17 cellular contexts compared by ENCODE assay signal in the genomic region with DNA sequence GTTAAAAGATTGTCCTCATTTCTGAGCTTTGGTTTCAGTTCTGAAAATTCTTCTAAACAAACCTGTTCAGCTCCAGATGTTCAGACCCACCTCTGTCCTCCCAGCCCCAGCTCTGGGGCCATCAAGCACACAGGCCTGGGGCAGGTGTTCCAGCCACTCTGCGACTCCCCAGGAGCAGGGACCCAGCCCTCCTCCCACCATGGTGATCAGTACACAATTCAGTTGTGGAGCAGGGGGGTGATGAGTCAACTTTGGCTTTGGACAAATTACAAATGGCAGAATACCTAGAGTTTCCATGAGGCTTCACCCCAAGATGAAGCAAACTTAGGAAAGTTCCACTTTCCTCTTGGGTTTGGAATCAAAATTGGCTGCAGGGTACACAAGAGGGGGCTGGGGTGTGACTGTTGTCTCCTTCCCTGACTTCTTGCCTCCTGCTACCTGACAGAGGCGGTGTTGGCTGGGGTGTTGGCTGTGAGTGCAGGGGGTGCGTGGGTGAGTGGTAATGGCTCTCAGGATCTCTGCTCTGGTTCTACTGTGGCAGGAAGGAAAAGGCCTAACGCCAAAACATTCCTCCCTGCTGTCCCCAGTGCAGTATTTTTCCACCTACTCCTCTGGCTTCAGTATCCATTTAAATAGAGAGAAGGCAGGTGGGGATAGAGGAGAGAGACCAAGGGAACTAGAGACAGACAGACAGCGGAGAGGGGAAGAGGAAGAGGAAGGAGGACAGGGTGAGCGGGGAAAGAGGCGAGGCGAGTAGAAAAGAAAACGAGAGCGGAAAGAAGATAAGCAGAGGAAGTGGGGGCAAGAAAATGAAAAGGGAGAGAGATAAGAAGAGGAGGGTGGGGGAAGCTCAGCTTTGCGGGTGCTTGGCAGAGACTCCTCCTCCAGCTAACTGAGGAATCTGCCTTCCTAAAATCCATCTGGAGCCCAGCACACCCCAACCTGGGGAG. TPM values are rescaled to one million over a fixed set of nuclear protein-coding genes. Genes with fewer than 3 reads are reported as not detected.
DNase-seq lines count a peak whose midpoint lies in the region; ATAC-seq and TF ChIP-seq lines count a peak whose summit lies in the region.
"Had no signal": no experiment of that assay in that cellular context is flagged by ENCODE, and none has a peak within 500 bp of the region (broad histone marks: within the 10 kb centered on the region; RNA-seq: fewer than 3 reads in every experiment).

No MANE protein-coding gene starts in this region.

- H3K56ac ChIP-seq in mesendoderm (ENCODE audit: low read length), result peak overlapping the region; percentile 42

- H3K79me2 ChIP-seq in mesendoderm (ENCODE audit: control insufficient read depth, insufficient read depth, low read length) (no peaks in the 10 kb centered on the region), PC-3 (ENCODE audit: low read length) (no peaks in the 10 kb centered on the region), MM.1S (ENCODE audit: low read length) (no peaks in the 10 kb centered on the region)

- H3F3A ChIP-seq in PC-3 (ENCODE audit: low read length, unreplicated experiment) (no peaks in the 10 kb centered on the region), MM.1S (ENCODE audit: insufficient read depth, low read length) (no peaks in the 10 kb centered on the region)

- CTCF ChIA-PET in HEK293 (lab: Yijun Ruan, JAX) (interaction anchor here (0.8 to 2.3 kb wide), 3 partner anchors 13 to 101 kb away, joined by 3 to 8 read pairs (median 4); no protein-coding TSS in a partner anchor), PC-3 (lab: Charles Lee) (no interaction called here)

- H3K9me2 ChIP-seq in PC-3 (replicated peaks; ENCODE audit: low read length) (no peaks in the 10 kb centered on the region), MM.1S (replicated peaks; ENCODE audit: insufficient read depth, low read length) (no peaks in the 10 kb centered on the region)

- TF ChIP-seq CTCF in HEK293 (tag by site-specific recombination; IDR thresholded peaks at IDR 0.05), result no peak
- no peak for TF ChIP-seq CTCF in PC-3 (conservative IDR thresholded peaks at IDR 0.05; ENCODE audit: low read depth, low read length)
- no peak for TF ChIP-seq CTCF in mucosa of descending colon (IDR thresholded peaks at IDR 0.05)
- no peak for TF ChIP-seq CTCF in MM.1S (IDR thresholded peaks at IDR 0.05; ENCODE audit: low read length)

- peak overlapping the region; percentile 77 for H2AK5ac ChIP-seq in mesendoderm (ENCODE audit: low read length)

- no peaks in the 10 kb centered on the region for H3K9me3 Mint-ChIP-seq in activated naive CD8-positive, alpha-beta T cell treated with anti-CD3 and anti-CD28 coated beads, Interleukin-2, amount 10 ng/mL, durations not matched to agents 7 days and 5 days

- H2AFZ ChIP-seq in PC-3 (ENCODE audit: low read length) (no peak overlapping the region), MM.1S (ENCODE audit: low read length) (no peak overlapping the region)

- H3K4me1 Mint-ChIP-seq in activated naive CD8-positive, alpha-beta T cell treated with anti-CD3 and anti-CD28 coated beads, Interleukin-2, amount 10 ng/mL, durations not matched to agents 7 days and 5 days, result peaks cover 13% of the 10 kb centered on the region

- peak overlapping the region; percentile 64 for H2BK5ac ChIP-seq in mesendoderm (ENCODE audit: low read length)

- H3K4me3 ChIP-seq in HEK293 (ENCODE audit: low read depth, low read length), result no peak overlapping the region
- no peak overlapping the region for H3K4me3 ChIP-seq in mesendoderm (ENCODE audit: low read length)
- no peak overlapping the region for H3K4me3 ChIP-seq in PC-3 (ENCODE audit: low read length)
- no peak overlapping the region for H3K4me3 ChIP-seq in mucosa of descending colon
- no peak overlapping the region for H3K4me3 ChIP-seq in MM.1S (ENCODE audit: low read length)
- H3K4me3 ChIP-seq: esophagus muscularis mucosa, heart left ventricle, Peyer's patch had no signal

- DNase-seq in CMK (ENCODE audit: low read depth) (peak; percentile 88), mesendoderm (peak; percentile 29), PC-3 (no peak), mucosa of descending colon (no peak), MM.1S (no peak), KG1 (lab: John Stamatoyannopoulos, UW) (no peak)
- DNase-seq in activated naive CD8-positive, alpha-beta T cell treated with anti-CD3 and anti-CD28 coated beads, Interleukin-2, amount 10 ng/mL, durations not matched to agents 7 days and 5 days, result no peak
- DNase-seq: activated T-cell treated with anti-CD3 and anti-CD28 coated beads, Interleukin-2, amount 50 U/mL, for 1 hour; heart left ventricle; NCI-H187; NCI-H510A; Peyer's patch; stimulated activated CD4-positive, alpha-beta T cell treated with anti-CD3 and anti-CD28 coated beads, Interleukin-15, amount 100 ng/mL, for 24 hours had no signal

- no peak overlapping the region for H2BK15ac ChIP-seq in mesendoderm (replicated peaks; ENCODE audit: low read depth)

- no peaks in the 10 kb centered on the region for H3K79me1 ChIP-seq in mesendoderm (ENCODE audit: low read length)

- H3K9me3 ChIP-seq in HEK293 (ENCODE audit: control insufficient read depth, insufficient read depth, low read depth, low read length) (no peaks in the 10 kb centered on the region), PC-3 (ENCODE audit: low read length) (no peaks in the 10 kb centered on the region), mucosa of descending colon (no peaks in the 10 kb centered on the region), MM.1S (replicated peaks; ENCODE audit: insufficient read depth, low read length) (no peaks in the 10 kb centered on the region)
- H3K9me3 ChIP-seq: esophagus muscularis mucosa, heart left ventricle, Peyer's patch had no signal

- peak overlapping the region; percentile 21 for H3K4me3 Mint-ChIP-seq in activated naive CD8-positive, alpha-beta T cell treated with anti-CD3 and anti-CD28 coated beads, Interleukin-2, amount 10 ng/mL, durations not matched to agents 7 days and 5 days

- WGBS in mesendoderm (ENCODE audit: extremely low coverage, insufficient coverage, low lambda C conversion rate), result no CpG with 5 or more reads among the region's 11 CpGs

- peak overlapping the region; percentile 95 for H3K23ac ChIP-seq in mesendoderm (ENCODE audit: low read length)

- no peaks in the 10 kb centered on the region for H3K36me3 Mint-ChIP-seq in activated naive CD8-positive, alpha-beta T cell treated with anti-CD3 and anti-CD28 coated beads, Interleukin-2, amount 10 ng/mL, durations not matched to agents 7 days and 5 days

- no TSS peak for BruUV-seq in PC-3 (replicated peaks; lab: Mats Ljungman, UMichigan)

- no peak overlapping the region for H3K4ac ChIP-seq in mesendoderm (ENCODE audit: low read depth, low read length)

- H3K27ac ChIP-seq in HEK293 (ENCODE audit: extremely low read depth, low read depth, low read length) (no peak overlapping the region), mesendoderm (ENCODE audit: low read depth, low read length) (no peak overlapping the region), PC-3 (ENCODE audit: low read length) (no peak overlapping the region), MM.1S (ENCODE audit: low read length) (no peak overlapping the region)
- H3K27ac ChIP-seq: esophagus muscularis mucosa, heart left ventricle, Peyer's patch had no signal

- no peaks in the 10 kb centered on the region for H3K27me3 Mint-ChIP-seq in activated naive CD8-positive, alpha-beta T cell treated with anti-CD3 and anti-CD28 coated beads, Interleukin-2, amount 10 ng/mL, durations not matched to agents 7 days and 5 days

- H2BK120ac ChIP-seq in mesendoderm (ENCODE audit: low read depth, low read length), result no peak overlapping the region

- H3K4me2 ChIP-seq in mesendoderm (ENCODE audit: low read length) (no peak overlapping the region), PC-3 (ENCODE audit: low read length) (no peak overlapping the region), MM.1S (ENCODE audit: low read depth, low read length) (no peak overlapping the region)

- intact Hi-C loops in PC-3 (cut with micrococcal nuclease), result loop anchor here (10.0 kb wide), 1 partner anchor 131 kb away; no protein-coding TSS in a partner anchor
- intact Hi-C loops in mucosa of descending colon (cut with DNase I, micrococcal nuclease), result no loop called here

- peak overlapping the region; percentile 65 for H3K27ac Mint-ChIP-seq in activated naive CD8-positive, alpha-beta T cell treated with anti-CD3 and anti-CD28 coated beads, Interleukin-2, amount 10 ng/mL, durations not matched to agents 7 days and 5 days

- H3K18ac ChIP-seq in mesendoderm (ENCODE audit: low read length), result peak overlapping the region; percentile 28

- H3K4me1 ChIP-seq in HEK293 (ENCODE audit: control insufficient read depth, insufficient read depth, low read length) (no peaks in the 10 kb centered on the region), mesendoderm (ENCODE audit: control insufficient read depth, low read depth, low read length) (peaks cover 32% of the 10 kb centered on the region), PC-3 (ENCODE audit: insufficient read depth, low read length) (peaks cover 14% of the 10 kb centered on the region), mucosa of descending colon (ENCODE audit: low read depth) (peaks cover 6% of the 10 kb centered on the region), MM.1S (ENCODE audit: low read length) (no peaks in the 10 kb centered on the region)
- H3K4me1 ChIP-seq: Peyer's patch had no signal

- no peak overlapping the region for H4K5ac ChIP-seq in mesendoderm (ENCODE audit: low read length)

- H4K8ac ChIP-seq in mesendoderm (ENCODE audit: low read depth, low read length), result no peak overlapping the region

- POLR2A ChIA-PET in HEK293 (lab: Yijun Ruan, JAX) (no interaction called here), PC-3 (lab: Charles Lee; ENCODE audit: unreplicated experiment) (no interaction called here)
- POLR2A ChIA-PET in activated naive CD8-positive, alpha-beta T cell treated with anti-CD3 and anti-CD28 coated beads, Interleukin-2, amount 10 ng/mL, durations not matched to agents 7 days and 5 days (lab: Charles Lee), result no interaction called here

- H3K36me3 ChIP-seq in HEK293 (ENCODE audit: control insufficient read depth in 2 of 2, insufficient read depth in 1 of 2, low read length in 2 of 2) (no peaks in the 10 kb centered on the region), mesendoderm (ENCODE audit: control insufficient read depth, insufficient read depth, low read length) (no peaks in the 10 kb centered on the region), PC-3 (ENCODE audit: low read depth, low read length) (no peaks in the 10 kb centered on the region), mucosa of descending colon (ENCODE audit: low read depth) (no peaks in the 10 kb centered on the region), MM.1S (replicated peaks; ENCODE audit: insufficient read depth, low read length) (no peaks in the 10 kb centered on the region)
- H3K36me3 ChIP-seq: esophagus muscularis mucosa, heart left ventricle, Peyer's patch had no signal

- peak; percentile 17 for ATAC-seq in activated naive CD8-positive, alpha-beta T cell treated with anti-CD3 and anti-CD28 coated beads, Interleukin-2, amount 10 ng/mL, durations not matched to agents 7 days and 5 days (ENCODE audit: low read depth)
- ATAC-seq in PC-3 (no peak), mucosa of descending colon (no peak)
- ATAC-seq: heart left ventricle had no signal

- H3K27me3 ChIP-seq in mesendoderm (ENCODE audit: insufficient read depth, low read length, poor library complexity) (no peaks in the 10 kb centered on the region), PC-3 (ENCODE audit: low read length) (no peaks in the 10 kb centered on the region), MM.1S (replicated peaks; ENCODE audit: insufficient read depth, low read length) (no peaks in the 10 kb centered on the region)
- H3K27me3 ChIP-seq: Peyer's patch had no signal

- H4K20me1 ChIP-seq in PC-3 (ENCODE audit: low read length), result no peaks in the 10 kb centered on the region
- H4K20me1 ChIP-seq in MM.1S (ENCODE audit: insufficient read depth, low read length), result no peaks in the 10 kb centered on the region

- peak overlapping the region; percentile 41 for H3K9ac ChIP-seq in mesendoderm (ENCODE audit: low read length)
- H3K9ac ChIP-seq in PC-3 (ENCODE audit: low read length), result no peak overlapping the region
- no peak overlapping the region for H3K9ac ChIP-seq in MM.1S (ENCODE audit: low read length)

RNA-seq across cellular contexts. Expression of a gene that starts 20.6 kb away (rescaled TPM):
- total RNA-seq in activated naive CD8-positive, alpha-beta T cell treated with anti-CD3 and anti-CD28 coated beads, Interleukin-2, amount 10 ng/mL, durations not matched to agents 7 days and 5 days, result not detected
- 26.7 TPM for polyA plus RNA-seq in mesendoderm (2013, experiment 1 of 2)
- 26.5 TPM for polyA plus RNA-seq in mesendoderm (2013, experiment 2 of 2)
- total RNA-seq in PC-3 (2014; rRNA removed) (5.0 and 9.0 TPM in 2 replicates), mucosa of descending colon (10 to 100 TPM in 2 of 3 donors, 1 to 10 TPM in 1; 4.3 to 33.3 (median 26.4) TPM)
- total RNA-seq: LHCN-M2 had no signal
- polyA plus RNA-seq: aorta had no signal

Comparison
In these comparisons a context has a peak if more than half of its experiments do, and no peak if none do; other contexts are left out.
1. DNase-seq: peak in CMK (single experiment) and mesendoderm (single experiment); none in activated naive CD8-positive, alpha-beta T cell treated with anti-CD3 and anti-CD28 coated beads, Interleukin-2, amount 10 ng/mL, durations not matched to agents 7 days and 5 days (single experiment), PC-3 (single experiment), mucosa of descending colon (0 of 3), MM.1S (single experiment) and KG1 (single experiment).